In the genomic region with DNA sequence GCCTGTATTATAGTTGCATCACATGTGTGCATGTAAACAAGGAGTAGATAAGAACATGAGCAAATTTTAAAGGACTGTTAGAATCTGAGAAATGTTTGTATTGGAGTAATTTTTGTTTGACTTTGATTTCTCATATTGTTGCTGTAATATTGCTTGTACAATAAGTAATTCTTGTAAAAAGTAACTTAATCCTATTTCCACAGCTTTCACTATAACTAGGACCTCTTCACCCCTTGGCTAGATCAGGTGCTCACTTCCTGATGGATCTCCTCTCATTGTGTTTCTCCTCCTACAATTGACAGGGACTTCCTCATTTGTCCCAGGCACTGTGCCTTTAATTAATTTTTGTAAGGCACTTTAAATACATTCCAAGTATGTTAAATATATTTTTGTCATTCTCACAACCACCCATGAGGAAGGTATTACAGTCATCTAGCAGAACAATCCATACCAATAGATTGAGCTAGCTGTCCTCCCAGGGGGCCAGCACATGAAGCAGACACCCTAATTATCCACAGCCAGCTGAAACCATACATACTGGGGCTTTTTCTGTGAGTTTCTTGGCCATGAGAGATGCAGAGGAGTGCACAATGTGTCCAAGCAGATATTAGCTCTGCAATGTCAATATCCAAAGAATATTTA, we compare ENCODE assay signal across 20 cellular contexts.
DNase-seq lines count a peak whose midpoint lies in the region; ATAC-seq and TF ChIP-seq lines count a peak whose summit lies in the region.
"Had no signal": no experiment of that assay in that cellular context is flagged by ENCODE, and none has a peak within 500 bp of the region (broad histone marks: within the 10 kb centered on the region; RNA-seq: fewer than 3 reads in every experiment).

No MANE protein-coding gene starts in this region.

- no peak overlapping the region for H2BK5ac ChIP-seq in H9 (ENCODE audit: insufficient read length, low read length)

- no peak overlapping the region for H2BK15ac ChIP-seq in H9 (ENCODE audit: low read depth, low read length)

- H4K20me1 ChIP-seq in H9 (ENCODE audit: control insufficient read depth, insufficient read depth, insufficient read length) = no peaks in the 10 kb centered on the region
- no peaks in the 10 kb centered on the region for H4K20me1 ChIP-seq in PC-3 (ENCODE audit: low read length)

- H2AK5ac ChIP-seq in H9 (ENCODE audit: insufficient read length, low read length) = no peak overlapping the region

- H4K5ac ChIP-seq in H9 (ENCODE audit: insufficient read length, low read depth, low read length) = no peak overlapping the region

- H3K27me3 Mint-ChIP-seq in H9 (ENCODE audit: low read depth) = no peaks in the 10 kb centered on the region
- H3K27me3 Mint-ChIP-seq: CD4-positive, CD25-positive, alpha-beta regulatory T cell had no signal

- H3K9me2 ChIP-seq in PC-3 (replicated peaks; ENCODE audit: low read length) = no peaks in the 10 kb centered on the region

- no peak overlapping the region for H3K4me3 Mint-ChIP-seq in H9
- H3K4me3 Mint-ChIP-seq: CD4-positive, CD25-positive, alpha-beta regulatory T cell had no signal

- H3K4ac ChIP-seq in H9 (ENCODE audit: low read depth, low read length) = no peak overlapping the region

- peak overlapping the region in 2 of 3 experiments; percentile 6 to 93; a peak in 4 of 7 replicates for H3K27ac Mint-ChIP-seq in H9
- H3K27ac Mint-ChIP-seq: CD4-positive, CD25-positive, alpha-beta regulatory T cell had no signal

- H3K23me2 ChIP-seq in H9 (ENCODE audit: insufficient read length, low read depth, low read length, poor library complexity, severe bottlenecking) = no peaks in the 10 kb centered on the region

- ATAC-seq in PC-3 (peak; percentile 88), HG03457 (IDR thresholded peaks at IDR 0.05; ENCODE audit: unreplicated experiment) (no peak)
- ATAC-seq: HCT116 had no signal

- no peaks in the 10 kb centered on the region for H3K79me2 ChIP-seq in H9 (ENCODE audit: insufficient read depth, low read length)
- no peaks in the 10 kb centered on the region for H3K79me2 ChIP-seq in PC-3 (ENCODE audit: low read length)

- H2AFZ ChIP-seq in H9 (ENCODE audit: low read length) = no peak overlapping the region
- H2AFZ ChIP-seq in PC-3 (ENCODE audit: low read length) = no peak overlapping the region

- no peak overlapping the region for H3K9ac ChIP-seq in H9 (ENCODE audit: extremely low read depth, insufficient read length, low read length)
- H3K9ac ChIP-seq in PC-3 (ENCODE audit: low read length) = no peak overlapping the region

- peaks cover 17% of the 10 kb centered on the region; the same call in 1 of the 2 replicates for H3K4me1 ChIP-seq in H9 (ENCODE audit: insufficient read depth, low read length)
- H3K4me1 ChIP-seq in PC-3 (ENCODE audit: insufficient read depth, low read length) = peaks cover 11% of the 10 kb centered on the region

- H3K56ac ChIP-seq in H9 (ENCODE audit: insufficient read length, low read depth, low read length) = no peak overlapping the region

- TF ChIP-seq CTCF in C4-2B (conservative IDR thresholded peaks at IDR 0.05) = no peak
- no peak for TF ChIP-seq CTCF in H9 (conservative IDR thresholded peaks at IDR 0.05)
- no peak for TF ChIP-seq CTCF in PC-3 (conservative IDR thresholded peaks at IDR 0.05; ENCODE audit: low read depth, low read length)

- H3K4me2 ChIP-seq in H9 (ENCODE audit: insufficient read depth, insufficient read length, low read length) = peak overlapping the region; percentile 28
- no peak overlapping the region for H3K4me2 ChIP-seq in PC-3 (ENCODE audit: low read length)

- no peaks in the 10 kb centered on the region for H3K9me3 Mint-ChIP-seq in H9

- H2BK120ac ChIP-seq in H9 (ENCODE audit: low read depth, low read length, poor library complexity, severe bottlenecking) = no peak overlapping the region

- H3K4me1 Mint-ChIP-seq in H9 = peaks cover 40 to 44% of the 10 kb centered on the region in 2 experiments

- H3K9me3 ChIP-seq in H9 (ENCODE audit: control insufficient read depth, low read depth, low read length) (no peaks in the 10 kb centered on the region), PC-3 (ENCODE audit: low read length) (no peaks in the 10 kb centered on the region)
- H3K9me3 ChIP-seq: Peyer's patch had no signal

- BruUV-seq in PC-3 (replicated peaks; lab: Mats Ljungman, UMichigan) = no TSS peak

- H3K23ac ChIP-seq in H9 (ENCODE audit: insufficient read length, low read depth, low read length) = no peak overlapping the region

- no peaks in the 10 kb centered on the region for H3F3A ChIP-seq in PC-3 (ENCODE audit: low read length, unreplicated experiment)

- no peak overlapping the region for H2BK12ac ChIP-seq in H9 (ENCODE audit: insufficient read length, low read depth, low read length)

- H3K27ac ChIP-seq in C4-2B (peak overlapping the region; percentile 72; the same call in 1 of the 2 replicates), H9 (ENCODE audit: insufficient read length, low read depth, low read length) (no peak overlapping the region), PC-3 (ENCODE audit: low read length) (no peak overlapping the region)
- H3K27ac ChIP-seq: Peyer's patch, SK-N-MC had no signal

- H3K14ac ChIP-seq in H9 (ENCODE audit: insufficient read depth, low read length) = no peak overlapping the region

- no peak overlapping the region for H2BK20ac ChIP-seq in H9 (ENCODE audit: low read depth, low read length, poor library complexity, severe bottlenecking)

- H3K36me3 Mint-ChIP-seq in H9 (ENCODE audit: insufficient read depth in 1 of 3, low read depth in 3 of 3) = no peaks in the 10 kb centered on the region
- H3K36me3 Mint-ChIP-seq: CD4-positive, CD25-positive, alpha-beta regulatory T cell had no signal

- CTCF ChIA-PET in PC-3 (lab: Charles Lee) = no interaction called here

- no peak overlapping the region for H3K18ac ChIP-seq in H9 (ENCODE audit: insufficient read length, low read depth, low read length)

- H3T11ph ChIP-seq in H9 (ENCODE audit: low read length) = no peak overlapping the region

- H3K36me3 ChIP-seq in PC-3 (ENCODE audit: low read depth, low read length) = no peaks in the 10 kb centered on the region
- H3K36me3 ChIP-seq: Peyer's patch had no signal

- no peak overlapping the region for H4K91ac ChIP-seq in H9 (ENCODE audit: insufficient read length, low read depth, low read length)

- POLR2A ChIA-PET in PC-3 (lab: Charles Lee; ENCODE audit: unreplicated experiment) = interaction anchor here (0.6 kb wide), 1 partner anchor 49 kb away, joined by 3 read pairs; no protein-coding TSS in a partner anchor

- intact Hi-C loops in PC-3 (cut with micrococcal nuclease) = loop anchor here (1.0 to 10.0 kb wide), 2 partner anchors 151 to 359 kb away; a partner anchor contains a TSS

- no peaks in the 10 kb centered on the region for H3K79me1 ChIP-seq in H9 (ENCODE audit: insufficient read depth, low read depth, low read length, poor library complexity, severe bottlenecking)

- H3K4me3 ChIP-seq in PC-3 (ENCODE audit: low read length) = no peak overlapping the region
- H3K4me3 ChIP-seq: Peyer's patch, SK-N-MC had no signal

- H3K27me3 ChIP-seq in H9 (ENCODE audit: insufficient read depth, low read length) (no peaks in the 10 kb centered on the region), PC-3 (ENCODE audit: low read length) (no peaks in the 10 kb centered on the region)
- H3K27me3 ChIP-seq: Peyer's patch had no signal

- no peak for DNase-seq in H9
- peak; percentile 41 for DNase-seq in PC-3
- DNase-seq in iPS DF 4.7 (ENCODE audit: extremely low read depth, low spot score) = peak; percentile 19
- DNase-seq in NCI-H187 treated with DMSO at 0.1 percent for 48 hours (lab: John Stamatoyannopoulos, UW) = no peak
- DNase-seq in NCI-H1436 (lab: John Stamatoyannopoulos, UW) = no peak
- DNase-seq: CD4-positive, CD25-positive, alpha-beta regulatory T cell; EL; MM.1S; NCI-H1105 treated with DMSO at 0.1 percent for 48 hours; NCI-H2029; NCI-H2171 treated with DMSO at 0.1 percent for 48 hours; NCI-H510A; NCI-H82; Peyer's patch; Right ventricle myocardium superior; T-helper 1 cell had no signal

- no peak overlapping the region for H4K8ac ChIP-seq in H9 (replicated peaks; ENCODE audit: insufficient read length, low read depth, low read length)

Comparison
In these comparisons a context has a peak if more than half of its experiments do, and no peak if none do; other contexts are left out.
1. DNase-seq: peak in PC-3 (single experiment) and iPS DF 4.7 (single experiment); none in H9 (single experiment), NCI-H187 treated with DMSO at 0.1 percent for 48 hours (single experiment) and NCI-H1436 (single experiment).